Comparison of ENCODE assay signal across 22 cellular contexts in genomic region chr20:32634041-32634805, GRCh38. TPM values are rescaled to one million over a fixed set of nuclear protein-coding genes. Genes with fewer than 3 reads are reported as not detected.
DNase-seq lines count a peak whose midpoint lies in the region; ATAC-seq and TF ChIP-seq lines count a peak whose summit lies in the region.
"Had no signal": no experiment of that assay in that cellular context is flagged by ENCODE, and none has a peak within 500 bp of the region (broad histone marks: within the 10 kb centered on the region; RNA-seq: fewer than 3 reads in every experiment).

No MANE protein-coding gene starts in this region.

- H3K79me2 ChIP-seq in HCT116 (ENCODE audit: insufficient read depth, low read length) = no peaks in the 10 kb centered on the region

- no peaks in the 10 kb centered on the region for H3K4me1 Mint-ChIP-seq in CD8-positive, alpha-beta memory T cell
- H3K4me1 Mint-ChIP-seq in naive thymus-derived CD4-positive, alpha-beta T cell = peaks cover 0 to 6% (median 0%) of the 10 kb centered on the region in 7 donors
- H3K4me1 Mint-ChIP-seq in WTC11 = peaks cover 17% of the 10 kb centered on the region
- H3K4me1 Mint-ChIP-seq: activated CD4-positive, alpha-beta T cell treated with anti-CD3 and anti-CD28 coated beads, Interleukin-2, amount 10 ng/mL, durations not matched to agents 24 days and 14 days; activated CD8-positive, alpha-beta memory T cell treated with anti-CD3 and anti-CD28 coated beads, Interleukin-2, amount 10 ng/mL, durations not matched to agents 7 days and 5 days; activated naive CD8-positive, alpha-beta T cell treated with anti-CD3 and anti-CD28 coated beads for 36 hours; IgD-negative memory B cell; stimulated activated memory B cell treated with anti-CD40 and anti-IgM and Interleukin-4, amounts not matched to agents 10 μg/mL and 1 μg/mL and 100 μg/mL, for 72 hours had no signal

- RAD21 ChIA-PET in HCT116 (lab: Charles Lee; ENCODE audit: low non-redundant PET in 1 of 2, low total read pairs in 2 of 2, uncharacterized antibody in 2 of 2, unreplicated experiment in 2 of 2) = no interaction called here

- WGBS in mesodermal cell (ENCODE audit: insufficient coverage in 2 of 2), 2 experiments = 72 to 80% methylated on average over 17 to 18 of the region's 19 CpGs

- H3K4me3 Mint-ChIP-seq in CD8-positive, alpha-beta memory T cell = no peak overlapping the region
- H3K4me3 Mint-ChIP-seq in naive thymus-derived CD4-positive, alpha-beta T cell = no peak overlapping the region
- H3K4me3 Mint-ChIP-seq in WTC11 = no peak overlapping the region
- H3K4me3 Mint-ChIP-seq: activated CD4-positive, alpha-beta T cell treated with anti-CD3 and anti-CD28 coated beads, Interleukin-2, amount 10 ng/mL, durations not matched to agents 24 days and 14 days; activated CD8-positive, alpha-beta memory T cell treated with anti-CD3 and anti-CD28 coated beads, Interleukin-2, amount 10 ng/mL, durations not matched to agents 7 days and 5 days; activated naive CD8-positive, alpha-beta T cell treated with anti-CD3 and anti-CD28 coated beads for 36 hours; CD4-positive, CD25-positive, alpha-beta regulatory T cell; IgD-negative memory B cell; natural killer cell; stimulated activated memory B cell treated with anti-CD40 and anti-IgM and Interleukin-4, amounts not matched to agents 10 μg/mL and 1 μg/mL and 100 μg/mL, for 72 hours had no signal

- CTCF ChIA-PET in CD8-positive, alpha-beta memory T cell (lab: Charles Lee) = no interaction called here
- CTCF ChIA-PET in HCT116 (lab: Charles Lee) = no interaction called here
- CTCF ChIA-PET in naive thymus-derived CD4-positive, alpha-beta T cell (lab: Charles Lee) = no interaction called here
- CTCF ChIA-PET in WTC11 (lab: Charles Lee) = interaction anchor here (0.8 to 1.6 kb wide), 2 partner anchors 19 to 105 kb away, joined by 3 to 5 read pairs; no protein-coding TSS in a partner anchor

- no peaks in the 10 kb centered on the region for H3K27me3 ChIP-seq in CD8-positive, alpha-beta memory T cell (ENCODE audit: insufficient read depth, low read length, poor library complexity, severe bottlenecking)
- H3K27me3 ChIP-seq in HCT116 (ENCODE audit: insufficient read depth, low read length) (no peaks in the 10 kb centered on the region), adipocyte (replicated peaks; ENCODE audit: control insufficient read depth, insufficient read depth, low read length) (peaks cover 23% of the 10 kb centered on the region)
- no peaks in the 10 kb centered on the region for H3K27me3 ChIP-seq in naive thymus-derived CD4-positive, alpha-beta T cell (ENCODE audit: control insufficient read depth in 2 of 2, insufficient read depth in 2 of 2, low read length in 2 of 2)

- H3K27ac Mint-ChIP-seq in CD8-positive, alpha-beta memory T cell = no peak overlapping the region
- no peak overlapping the region for H3K27ac Mint-ChIP-seq in naive thymus-derived CD4-positive, alpha-beta T cell
- no peak overlapping the region for H3K27ac Mint-ChIP-seq in WTC11
- H3K27ac Mint-ChIP-seq: activated CD4-positive, alpha-beta T cell treated with anti-CD3 and anti-CD28 coated beads, Interleukin-2, amount 10 ng/mL, durations not matched to agents 24 days and 14 days; activated CD8-positive, alpha-beta memory T cell treated with anti-CD3 and anti-CD28 coated beads, Interleukin-2, amount 10 ng/mL, durations not matched to agents 7 days and 5 days; activated naive CD8-positive, alpha-beta T cell treated with anti-CD3 and anti-CD28 coated beads for 36 hours; IgD-negative memory B cell; natural killer cell; progenitor cell of endocrine pancreas; stimulated activated memory B cell treated with anti-CD40 and anti-IgM and Interleukin-4, amounts not matched to agents 10 μg/mL and 1 μg/mL and 100 μg/mL, for 72 hours had no signal

- BruUV-seq in HCT116 (replicated peaks; lab: Mats Ljungman, UMichigan) = no TSS peak

- TF ChIP-seq CTCF in HCT116 (IDR thresholded peaks at IDR 0.05 in 2 of 3, conservative IDR thresholded peaks at IDR 0.05 in 1 of 3; ENCODE audit: borderline replicate concordance in 1 of 3, insufficient read depth in 1 of 3, low read depth in 2 of 3, low read length in 2 of 3) = no peak
- no peak for TF ChIP-seq CTCF in WTC11 (IDR thresholded peaks at IDR 0.05)

- TF ChIP-seq RAD21 in HCT116 (IDR thresholded peaks at IDR 0.05; ENCODE audit: low read depth) = no peak

- no peak for DNase-seq in CD8-positive, alpha-beta memory T cell
- DNase-seq in HCT116 (ENCODE audit: low read depth, low spot score) (no peak), adipocyte (ENCODE audit: low read depth) (peak; percentile 32), WTC11 (ENCODE audit: low spot score) (no peak), germinal center (ENCODE audit: low spot score) (no peak)
- DNase-seq in naive thymus-derived CD4-positive, alpha-beta T cell = no peak
- DNase-seq: activated CD4-positive, alpha-beta T cell treated with anti-CD3 and anti-CD28 coated beads, Interleukin-2, amount 10 ng/mL, durations not matched to agents 24 days and 14 days; activated CD8-positive, alpha-beta memory T cell treated with anti-CD3 and anti-CD28 coated beads, Interleukin-2, amount 10 ng/mL, durations not matched to agents 7 days and 5 days; activated naive CD8-positive, alpha-beta T cell treated with anti-CD3 and anti-CD28 coated beads for 36 hours; CD4-positive, CD25-positive, alpha-beta regulatory T cell; DMS 273 treated with DMSO at 0.1 percent for 48 hours; GF-D8; kidney; mammary epithelial cell; natural killer cell; NCI-H524 treated with DMSO at 0.1 percent for 48 hours; T-helper 1 cell had no signal

- no peak overlapping the region for H2AFZ ChIP-seq in HCT116 (ENCODE audit: low read depth, low read length, poor library complexity, severe bottlenecking)

- H3K4me3 ChIP-seq in CD8-positive, alpha-beta memory T cell (ENCODE audit: low read length) = no peak overlapping the region
- no peak overlapping the region for H3K4me3 ChIP-seq in HCT116 (replicated peaks in 1 of 2; ENCODE audit: low read depth in 1 of 2, low read length in 2 of 2)
- no peak overlapping the region for H3K4me3 ChIP-seq in adipocyte (ENCODE audit: low read length)
- no peak overlapping the region for H3K4me3 ChIP-seq in mesodermal cell (ENCODE audit: extremely low read depth, insufficient read depth, low read length, poor library complexity, severe bottlenecking)
- no peak overlapping the region for H3K4me3 ChIP-seq in naive thymus-derived CD4-positive, alpha-beta T cell (ENCODE audit: low read length)
- H3K4me3 ChIP-seq: thoracic aorta had no signal

- no peaks in the 10 kb centered on the region for H3K4me1 ChIP-seq in CD8-positive, alpha-beta memory T cell (ENCODE audit: insufficient read depth, low read length)
- H3K4me1 ChIP-seq in HCT116 (ENCODE audit: control insufficient read depth in 1 of 2, insufficient read depth in 2 of 2, low read length in 2 of 2) (peaks cover 0 to 7% of the 10 kb centered on the region in 2 experiments; a peak in 2 of 4 replicates), adipocyte (ENCODE audit: control insufficient read depth, insufficient read depth, low read length) (peaks cover 6% of the 10 kb centered on the region), mesodermal cell (ENCODE audit: control insufficient read depth, insufficient read depth, low read length, poor library complexity, severe bottlenecking) (peaks cover 7% of the 10 kb centered on the region)
- H3K4me1 ChIP-seq in naive thymus-derived CD4-positive, alpha-beta T cell (ENCODE audit: control insufficient read depth in 2 of 2, insufficient read depth in 2 of 2, low read length in 2 of 2) = no peaks in the 10 kb centered on the region

- H3K36me3 Mint-ChIP-seq in CD8-positive, alpha-beta memory T cell = no peaks in the 10 kb centered on the region
- no peaks in the 10 kb centered on the region for H3K36me3 Mint-ChIP-seq in naive thymus-derived CD4-positive, alpha-beta T cell
- no peaks in the 10 kb centered on the region for H3K36me3 Mint-ChIP-seq in WTC11
- H3K36me3 Mint-ChIP-seq: activated CD8-positive, alpha-beta memory T cell treated with anti-CD3 and anti-CD28 coated beads, Interleukin-2, amount 10 ng/mL, durations not matched to agents 7 days and 5 days; activated naive CD8-positive, alpha-beta T cell treated with anti-CD3 and anti-CD28 coated beads for 36 hours; CD4-positive, CD25-positive, alpha-beta regulatory T cell; IgD-negative memory B cell; natural killer cell; stimulated activated memory B cell treated with anti-CD40 and anti-IgM and Interleukin-4, amounts not matched to agents 10 μg/mL and 1 μg/mL and 100 μg/mL, for 72 hours had no signal

- no peaks in the 10 kb centered on the region for H3K9me3 ChIP-seq in CD8-positive, alpha-beta memory T cell (ENCODE audit: low read length)
- H3K9me3 ChIP-seq in HCT116 (ENCODE audit: control insufficient read depth in 1 of 2, insufficient read depth in 1 of 2, low read depth in 1 of 2, low read length in 2 of 2) (no peaks in the 10 kb centered on the region), adipocyte (ENCODE audit: control insufficient read depth, low read length) (no peaks in the 10 kb centered on the region), mesodermal cell (ENCODE audit: control insufficient read depth, low read length) (no peaks in the 10 kb centered on the region)
- no peaks in the 10 kb centered on the region for H3K9me3 ChIP-seq in naive thymus-derived CD4-positive, alpha-beta T cell (ENCODE audit: control insufficient read depth in 2 of 3, low read length in 3 of 3)
- H3K9me3 ChIP-seq: thoracic aorta had no signal

- no peaks in the 10 kb centered on the region for H3K36me3 ChIP-seq in CD8-positive, alpha-beta memory T cell (ENCODE audit: insufficient read depth, low read length)
- H3K36me3 ChIP-seq in HCT116 (ENCODE audit: control insufficient read depth in 1 of 2, insufficient read depth in 2 of 2, low read length in 2 of 2) (no peaks in the 10 kb centered on the region), adipocyte (ENCODE audit: control insufficient read depth, insufficient read depth, low read length, severe bottlenecking) (no peaks in the 10 kb centered on the region), mesodermal cell (ENCODE audit: control insufficient read depth, insufficient read depth, low read length) (no peaks in the 10 kb centered on the region)
- H3K36me3 ChIP-seq in naive thymus-derived CD4-positive, alpha-beta T cell (ENCODE audit: control insufficient read depth in 2 of 3, insufficient read depth in 3 of 3, low read length in 3 of 3) = no peaks in the 10 kb centered on the region
- H3K36me3 ChIP-seq: thoracic aorta had no signal

- TF ChIP-seq POLR2A in HCT116 (IDR thresholded peaks at IDR 0.05; ENCODE audit: borderline replicate concordance, extremely low read depth, insufficient read depth, insufficient read length) = no peak

- intact Hi-C loops in HCT116 (cut with micrococcal nuclease) = no loop called here
- intact Hi-C loops in naive thymus-derived CD4-positive, alpha-beta T cell (cut with micrococcal nuclease) = no loop called here

- ATAC-seq in HCT116 (no peak), WTC11 (no peak)
- no peak for ATAC-seq in naive thymus-derived CD4-positive, alpha-beta T cell
- ATAC-seq: activated CD8-positive, alpha-beta memory T cell treated with anti-CD3 and anti-CD28 coated beads, Interleukin-2, amount 10 ng/mL, durations not matched to agents 7 days and 5 days; natural killer cell; stimulated activated memory B cell treated with anti-CD40 and anti-IgM and Interleukin-4, amounts not matched to agents 10 μg/mL and 1 μg/mL and 100 μg/mL, for 72 hours had no signal

- H3K9me3 Mint-ChIP-seq in CD8-positive, alpha-beta memory T cell = no peaks in the 10 kb centered on the region
- H3K9me3 Mint-ChIP-seq in naive thymus-derived CD4-positive, alpha-beta T cell = no peaks in the 10 kb centered on the region
- H3K9me3 Mint-ChIP-seq in WTC11 = no peaks in the 10 kb centered on the region
- H3K9me3 Mint-ChIP-seq: activated CD4-positive, alpha-beta T cell treated with anti-CD3 and anti-CD28 coated beads, Interleukin-2, amount 10 ng/mL, durations not matched to agents 24 days and 14 days; activated naive CD8-positive, alpha-beta T cell treated with anti-CD3 and anti-CD28 coated beads for 36 hours; IgD-negative memory B cell; natural killer cell; stimulated activated memory B cell treated with anti-CD40 and anti-IgM and Interleukin-4, amounts not matched to agents 10 μg/mL and 1 μg/mL and 100 μg/mL, for 72 hours had no signal

- H3K9ac ChIP-seq in HCT116 (ENCODE audit: low read length) (no peak overlapping the region), adipocyte (ENCODE audit: low read length) (no peak overlapping the region)

- no peak overlapping the region for H3K4me2 ChIP-seq in HCT116 (ENCODE audit: low read length)

- H3K27ac ChIP-seq in CD8-positive, alpha-beta memory T cell (ENCODE audit: low read depth, low read length) = peak overlapping the region; percentile 57
- H3K27ac ChIP-seq in HCT116 (ENCODE audit: low read depth, low read length) (no peak overlapping the region), mesodermal cell (ENCODE audit: low read depth, low read length, severe bottlenecking) (peak overlapping the region; percentile 10)
- no peak overlapping the region for H3K27ac ChIP-seq in naive thymus-derived CD4-positive, alpha-beta T cell (ENCODE audit: low read depth, low read length)
- H3K27ac ChIP-seq: thoracic aorta had no signal

- no peaks in the 10 kb centered on the region for H4K20me1 ChIP-seq in HCT116 (ENCODE audit: insufficient read depth)

- H3K27me3 Mint-ChIP-seq in CD8-positive, alpha-beta memory T cell = peaks cover 3 to 5% of the 10 kb centered on the region in 2 donors
- H3K27me3 Mint-ChIP-seq in naive thymus-derived CD4-positive, alpha-beta T cell = peaks cover 0 to 3% (median 0%) of the 10 kb centered on the region in 5 donors
- H3K27me3 Mint-ChIP-seq in WTC11 (ENCODE audit: low read depth) = peaks cover 2% of the 10 kb centered on the region; the same call in 1 of the 2 replicates
- H3K27me3 Mint-ChIP-seq: activated naive CD8-positive, alpha-beta T cell treated with anti-CD3 and anti-CD28 coated beads for 36 hours had no signal

- no peaks in the 10 kb centered on the region for H3K9me2 ChIP-seq in HCT116 (ENCODE audit: insufficient read depth)

- POLR2A ChIA-PET in CD8-positive, alpha-beta memory T cell (lab: Charles Lee) = no interaction called here
- POLR2A ChIA-PET in HCT116 (lab: Charles Lee) (no interaction called here), WTC11 (lab: Charles Lee) (no interaction called here)
- POLR2A ChIA-PET in naive thymus-derived CD4-positive, alpha-beta T cell (lab: Charles Lee) = no interaction called here

RNA-seq across cellular contexts. Expression of gene C20orf203, which starts 39.5 kb away (rescaled TPM):
- not detected for total RNA-seq in CD8-positive, alpha-beta memory T cell
- not detected for polyA plus RNA-seq in CD8-positive, alpha-beta memory T cell
- total RNA-seq in HCT116 (2021; ENCODE audit: unreplicated experiment) (not detected), WTC11 (2021) (0.07 to 0.34 TPM (median 0.15 TPM) in 3 replicates)
- not detected in 2 replicates for polyA plus RNA-seq in HCT116 (2012)
- polyA plus RNA-seq in mesodermal cell (2013, experiment 1 of 2) = 0.07 TPM
- 0.10 TPM for polyA plus RNA-seq in mesodermal cell (2013, experiment 2 of 2)
- total RNA-seq in naive thymus-derived CD4-positive, alpha-beta T cell = 1 to 10 TPM in 1 of 5 experiments, under 1 TPM in 3, not detected in 1; 0.10 to 1.1 (median 0.44) TPM
- under 1 TPM in 1 of 2 donors, not detected in 1; 0.10 TPM for polyA plus RNA-seq in naive thymus-derived CD4-positive, alpha-beta T cell
- total RNA-seq: kidney, mammary epithelial cell had no signal
- polyA plus RNA-seq: mammary epithelial cell had no signal

RNA-seq across cellular contexts. Expression of gene NOL4L, which starts 49.1 kb away (rescaled TPM):
- 10 to 100 TPM; 15.8 to 19.8 TPM for total RNA-seq in CD8-positive, alpha-beta memory T cell
- polyA plus RNA-seq in CD8-positive, alpha-beta memory T cell = 15.4 TPM
- 5.9 TPM for total RNA-seq in HCT116 (2021; ENCODE audit: unreplicated experiment)
- 3.8 and 5.6 TPM in 2 replicates for polyA plus RNA-seq in HCT116 (2012)
- 74.9 TPM for polyA plus RNA-seq in mesodermal cell (2013, experiment 1 of 2)
- 55.6 TPM for polyA plus RNA-seq in mesodermal cell (2013, experiment 2 of 2)
- total RNA-seq in naive thymus-derived CD4-positive, alpha-beta T cell = 10 to 100 TPM; 29.4 to 81.9 (median 74.6) TPM
- polyA plus RNA-seq in naive thymus-derived CD4-positive, alpha-beta T cell = 10 to 100 TPM; 17.3 to 23.5 TPM
- 24.0 to 29.0 TPM (median 25.6 TPM) in 3 replicates for total RNA-seq in WTC11 (2021)

Comparison
In these comparisons a context has a peak if more than half of its experiments do, and no peak if none do; other contexts are left out.
1. H3K27ac ChIP-seq: peak in CD8-positive, alpha-beta memory T cell (single experiment) and mesodermal cell (single experiment); none in HCT116 (single experiment) and naive thymus-derived CD4-positive, alpha-beta T cell (single experiment).